ENCODE assay signal across 11 cellular contexts in the genomic region with DNA sequence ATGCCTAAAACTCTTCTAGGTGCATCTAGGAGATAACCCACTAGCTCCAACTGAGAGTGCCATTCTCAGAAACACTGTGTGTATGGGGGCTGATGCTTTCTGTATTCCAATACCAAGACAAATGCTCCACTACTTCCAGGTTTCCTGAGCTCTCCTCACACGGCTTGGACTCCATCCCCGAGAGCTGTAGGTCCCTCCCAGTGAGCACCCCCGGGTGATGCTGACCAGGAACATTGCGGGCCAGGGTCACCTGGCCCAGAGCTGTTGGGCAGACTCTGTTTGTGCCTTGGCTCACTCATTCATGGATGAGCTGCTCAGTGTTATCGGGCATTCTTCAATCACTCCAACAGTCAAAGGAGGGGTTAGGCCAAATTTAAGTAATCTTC. TPM values are rescaled to one million over a fixed set of nuclear protein-coding genes. Genes with fewer than 3 reads are reported as not detected.
DNase-seq lines count a peak whose midpoint lies in the region; FAIRE-seq lines count a peak whose summit lies in the region.
"Had no signal": no experiment of that assay in that cellular context is flagged by ENCODE, and none has a peak within 500 bp of the region (broad histone marks: within the 10 kb centered on the region; RNA-seq: fewer than 3 reads in every experiment).

No MANE protein-coding gene starts in this region.

- H3K27ac ChIP-seq in angular gyrus (ENCODE audit: low read depth, low read length) (peak overlapping the region; percentile 77), layer of hippocampus (ENCODE audit: low read depth, low read length) (peak overlapping the region; percentile 92), skin epidermis (peak overlapping the region in 18 of 21 experiments; percentile 33 to 86 (median 70)), small intestine (ENCODE audit: low read depth in 1 of 2, low read length in 1 of 2) (peak overlapping the region in 1 of 2 donors; percentile 79)

- no peak for FAIRE-seq in small intestine (lab: Jason Lieb, UNC)

- 74 to 86% (median 84%) methylated on average over 5 of the region's 5 CpGs for whole genome bisulfite sequencing in small intestine, 3 donors

- no peaks in the 10 kb centered on the region for H3K9me3 ChIP-seq in small intestine (ENCODE audit: control insufficient read depth, low read depth)

- in situ Hi-C loops in G401 (cut with HindIII; ENCODE audit: low sequenced_read_pairs) = no loop called here

- H3K4me3 ChIP-seq in skin epidermis (no peak overlapping the region), small intestine (ENCODE audit: low read depth in 1 of 2, low read length in 2 of 2) (no peak overlapping the region)

- no peaks in the 10 kb centered on the region for H3K36me3 ChIP-seq in small intestine (ENCODE audit: control insufficient read depth in 2 of 2, insufficient read depth in 2 of 2, low read length in 2 of 2)

- peaks cover 0 to 24% of the 10 kb centered on the region in 2 donors for H3K4me1 ChIP-seq in small intestine (ENCODE audit: control insufficient read depth in 2 of 2, insufficient read depth in 1 of 2, low read depth in 1 of 2, low read length in 1 of 2)

- no peaks in the 10 kb centered on the region for H3K27me3 ChIP-seq in layer of hippocampus (ENCODE audit: control insufficient read depth, insufficient read depth, low read length)
- H3K27me3 ChIP-seq in small intestine (ENCODE audit: control insufficient read depth in 2 of 2, insufficient read depth in 2 of 2, low read length in 2 of 2) = no peaks in the 10 kb centered on the region

- peak; percentile 29 for DNase-seq in G401 (ENCODE audit: low spot score)
- no peak for DNase-seq in midbrain (lab: John Stamatoyannopoulos, UW)
- no peak for DNase-seq in EL
- DNase-seq in small intestine = no peak
- no peak for DNase-seq in SW480 (ENCODE audit: low spot score)
- DNase-seq: COR-L47, NCI-H2227 treated with DMSO at 0.1 percent for 48 hours had no signal

RNA-seq across cellular contexts. Expression of a gene that starts 7.0 kb away (rescaled TPM):
- total RNA-seq in G401 (2014; rRNA removed; shearing (Covaris generic)) = 26.7 and 42.3 TPM in 2 replicates
- 10 to 100 TPM in 1 of 3 donors, 1 to 10 TPM in 2; 1.6 to 14.9 (median 6.8) TPM for polyA plus RNA-seq in small intestine
- total RNA-seq: activated T-helper 1 cell treated with anti-CD3 and anti-CD28 coated beads, Interleukin-12 subunit alpha, Interleukin-12 subunit beta, Interleukin-2, Interleukin-4 antibody, amounts not matched to agents 30 ng/mL and 10 ng/mL and 1 ng/mL, durations not matched to agents 14 hours and 24 hours and 36 hours had no signal

RNA-seq across cellular contexts. Expression of a gene that starts 39.9 kb away (rescaled TPM):
- total RNA-seq in G401 (2014; rRNA removed; shearing (Covaris generic)) = 22.7 and 37.4 TPM in 2 replicates
- polyA plus RNA-seq in small intestine = 10 to 100 TPM; 11.4 to 25.6 (median 11.9) TPM

RNA-seq across cellular contexts. Expression of a gene that starts 58.9 kb away (rescaled TPM):
- 461 and 585 TPM in 2 replicates for total RNA-seq in G401 (2014; rRNA removed; shearing (Covaris generic))
- polyA plus RNA-seq in small intestine = 100 to 1,000 TPM in 1 of 3 donors, 10 to 100 TPM in 2; 62.7 to 141 (median 71.8) TPM
